ENCODE assay signal across 12 cellular contexts in genomic region chr12:121278450-121279375, GRCh38. TPM values are rescaled to one million over a fixed set of nuclear protein-coding genes. Genes with fewer than 3 reads are reported as not detected.
DNase-seq lines count a peak whose midpoint lies in the region; ATAC-seq and TF ChIP-seq lines count a peak whose summit lies in the region.
"Had no signal": no experiment of that assay in that cellular context is flagged by ENCODE, and none has a peak within 500 bp of the region (broad histone marks: within the 10 kb centered on the region; RNA-seq: fewer than 3 reads in every experiment).

No MANE protein-coding gene starts in this region.

- H3K4me3 Mint-ChIP-seq in WTC11: no peak overlapping the region

- H3K27me3 ChIP-seq in heart right ventricle (no peaks in the 10 kb centered on the region), sigmoid colon (no peaks in the 10 kb centered on the region)

- ATAC-seq in WTC11 (peak; percentile 15; the same call in 1 of the 2 replicates), heart right ventricle (peak; percentile 22 to 59 (median 48)), HG03196 (IDR thresholded peaks at IDR 0.05; ENCODE audit: unreplicated experiment) (no peak)

- peaks cover 15 to 55% (median 35%) of the 10 kb centered on the region in 9 donors for H3K4me1 ChIP-seq in heart right ventricle
- H3K4me1 ChIP-seq in sigmoid colon: peaks cover 0 to 32% (median 21%) of the 10 kb centered on the region in 4 donors

- DNase-seq in G401 (ENCODE audit: low spot score) (peak; percentile 1), WTC11 (ENCODE audit: low spot score) (no peak), heart right ventricle (peak; percentile 61 to 63), sigmoid colon (no peak), A172 (ENCODE audit: low spot score) (no peak), midbrain (lab: John Stamatoyannopoulos, UW) (no peak)
- DNase-seq in activated CD4-positive, alpha-beta T cell treated with anti-CD3 and anti-CD28 coated beads for 1 hour: no peak
- DNase-seq: activated T-cell treated with anti-CD3 and anti-CD28 coated beads for 4 hours; effector CD4-positive, alpha-beta T cell; NCI-H2081 treated with DMSO at 0.1 percent for 48 hours had no signal

- TF ChIP-seq POLR2A in sigmoid colon (IDR thresholded peaks at IDR 0.05): no peak

- H3K4me1 Mint-ChIP-seq in WTC11: peaks cover 33% of the 10 kb centered on the region

- H3K27ac Mint-ChIP-seq in WTC11: peak overlapping the region; percentile 86

- intact Hi-C loops in heart right ventricle (cut with DNase I) (no loop called here), sigmoid colon (cut with DNase I) (no loop called here)

- TF ChIP-seq CTCF in WTC11 (IDR thresholded peaks at IDR 0.05): no peak
- no peak for TF ChIP-seq CTCF in heart right ventricle (IDR thresholded peaks at IDR 0.05)
- no peak for TF ChIP-seq CTCF in sigmoid colon (IDR thresholded peaks at IDR 0.05)

- in situ Hi-C loops in G401 (cut with HindIII; ENCODE audit: low sequenced_read_pairs): no loop called here

- H3K27ac ChIP-seq in heart right ventricle (peak overlapping the region; percentile 11 to 86 (median 61)), sigmoid colon (peak overlapping the region; percentile 24 to 67 (median 56))

- TF ChIP-seq EP300 in sigmoid colon (IDR thresholded peaks at IDR 0.05): no peak

- peaks cover 3% of the 10 kb centered on the region; the same call in 1 of the 2 replicates for H3K9me3 Mint-ChIP-seq in WTC11

- CTCF ChIA-PET in WTC11 (lab: Charles Lee): interaction anchor here (0.6 to 1.5 kb wide), 2 partner anchors 17 to 165 kb away, joined by 3 to 5 read pairs; no protein-coding TSS in a partner anchor

- H3K27me3 Mint-ChIP-seq in WTC11 (ENCODE audit: low read depth): no peaks in the 10 kb centered on the region

- peaks cover 15% of the 10 kb centered on the region for H3K36me3 Mint-ChIP-seq in WTC11

- WGBS in heart right ventricle, 2 donors: 66 to 70% methylated on average over 28 of the region's 28 CpGs
- 90 to 93% methylated on average over 28 of the region's 28 CpGs for WGBS in sigmoid colon, 2 donors

- H3K36me3 ChIP-seq in heart right ventricle (peaks cover 0 to 30% (median 0%) of the 10 kb centered on the region in 9 donors), sigmoid colon (peaks cover 3 to 8% (median 5%) of the 10 kb centered on the region in 4 donors)

- H3K9me3 ChIP-seq in heart right ventricle: no peaks in the 10 kb centered on the region
- H3K9me3 ChIP-seq in sigmoid colon: no peaks in the 10 kb centered on the region
- H3K9me3 ChIP-seq: thoracic aorta had no signal

- POLR2A ChIA-PET in WTC11 (lab: Charles Lee): interaction anchor here (0.5 to 1.2 kb wide), 2 partner anchors 9 to 540 kb away, joined by 3 read pairs; no protein-coding TSS in a partner anchor

- H3K4me3 ChIP-seq in heart right ventricle (peak overlapping the region in 1 of 10 donors; percentile 20), sigmoid colon (no peak overlapping the region)
- H3K4me3 ChIP-seq: thoracic aorta had no signal

TF ChIP-seq in WTC11, 78 proteins besides CTCF, POLR2A, EP300 and RAD21:
- no peak for TF ChIP-seq ZNF425 (CRISPR knock-in tag; conservative IDR thresholded peaks at IDR 0.05)
- TF ChIP-seq ELF4 (CRISPR knock-in tag; IDR thresholded peaks at IDR 0.05; ENCODE audit: low read depth): no peak
- no peak for TF ChIP-seq TEAD1 (CRISPR knock-in tag; IDR thresholded peaks at IDR 0.05)
- no peak for TF ChIP-seq NR3C1 (CRISPR knock-in tag; conservative IDR thresholded peaks at IDR 0.05; ENCODE audit: low read depth)
- TF ChIP-seq NFATC4 (CRISPR knock-in tag; IDR thresholded peaks at IDR 0.05): no peak
- no peak for TF ChIP-seq ESRRA (CRISPR knock-in tag; IDR thresholded peaks at IDR 0.05; ENCODE audit: borderline replicate concordance)
- TF ChIP-seq ZNF317 (CRISPR knock-in tag; IDR thresholded peaks at IDR 0.05; ENCODE audit: borderline replicate concordance, low read depth): no peak
- no peak for TF ChIP-seq JUN (CRISPR knock-in tag; IDR thresholded peaks at IDR 0.05)
- no peak for TF ChIP-seq IRF2 (CRISPR knock-in tag; IDR thresholded peaks at IDR 0.05; ENCODE audit: borderline replicate concordance, low read depth)
- TF ChIP-seq NR1H2 (CRISPR knock-in tag; IDR thresholded peaks at IDR 0.05): no peak
- no peak for TF ChIP-seq HMGXB4 (CRISPR knock-in tag; IDR thresholded peaks at IDR 0.05)

RNA-seq across cellular contexts. Expression of gene CAMKK2, which starts 17.8 kb away (rescaled TPM):
- 22.5 and 27.2 TPM in 2 replicates for total RNA-seq in G401 (2014; rRNA removed; shearing (Covaris generic))
- total RNA-seq in WTC11 (2021): 32.6 to 36.5 TPM (median 33.4 TPM) in 3 replicates
- total RNA-seq in heart right ventricle: 10 to 100 TPM; 14.7 to 19.3 (median 16.1) TPM
- polyA plus RNA-seq in heart right ventricle: 10 to 100 TPM; 10.8 to 11.8 TPM
- total RNA-seq in sigmoid colon: 10 to 100 TPM; 21.6 to 33.8 (median 27.3) TPM
- 10 to 100 TPM; 18.0 to 30.9 (median 25.0) TPM for polyA plus RNA-seq in sigmoid colon
- 9.6 and 9.8 TPM in 2 replicates for total RNA-seq in A172 (2014; rRNA removed; shearing (Covaris generic))

Comparison
In these comparisons a context has a peak if more than half of its experiments do, and no peak if none do; other contexts are left out.
1. DNase-seq: peak in G401 (single experiment) and heart right ventricle (2 of 2); none in WTC11 (single experiment), sigmoid colon (single experiment), A172 (single experiment), midbrain (single experiment) and activated CD4-positive, alpha-beta T cell treated with anti-CD3 and anti-CD28 coated beads for 1 hour (single experiment).